ENCODE assay signal across 25 cellular contexts in genomic region chr5:142263346-142263745, GRCh38.
"Had no signal": no experiment of that assay in that cellular context is flagged by ENCODE, and none has a peak within 500 bp of the region (broad histone marks: within the 10 kb centered on the region; RNA-seq: fewer than 3 reads in every experiment).

No MANE protein-coding gene starts in this region.

- H3K4me1 Mint-ChIP-seq: activated B cell treated with CpG ODN at 0.5 μM for 24 hours; activated naive CD8-positive, alpha-beta T cell treated with anti-CD3 and anti-CD28 coated beads, Interleukin-2, amount 10 ng/mL, durations not matched to agents 7 days and 5 days had no signal

- H3K36me3 Mint-ChIP-seq: activated CD4-positive, alpha-beta memory T cell treated with anti-CD3 and anti-CD28 coated beads for 36 hours; activated naive CD8-positive, alpha-beta T cell treated with anti-CD3 and anti-CD28 coated beads, Interleukin-2, amount 10 ng/mL, durations not matched to agents 7 days and 5 days; natural killer cell treated with Interleukin-12 subunit alpha and Interleukin-12 subunit beta and Interleukin-15 and Interleukin-18, amount 100 ng/mL, for 72 hours; T-cell; type B pancreatic cell had no signal

- DNase-seq: activated B cell treated with CpG ODN at 0.5 μM for 24 hours; activated CD4-positive, alpha-beta memory T cell treated with anti-CD3 and anti-CD28 coated beads for 36 hours; activated CD4-positive, alpha-beta T cell treated with anti-CD3 and anti-CD28 coated beads for 4 hours; activated naive CD4-positive, alpha-beta T cell treated with anti-CD3 and anti-CD28 coated beads for 36 hours; activated naive CD8-positive, alpha-beta T cell treated with anti-CD3 and anti-CD28 coated beads, Interleukin-2, amount 10 ng/mL, durations not matched to agents 7 days and 5 days; activated T-cell treated with anti-CD3 and anti-CD28 coated beads, Interleukin-2, amount 50 U/mL, for 48 hours; amygdala; colonic mucosa; endodermal cell; kidney; left lung; midbrain; occipital lobe; posterior cingulate gyrus; sigmoid colon; stimulated activated CD4-positive, alpha-beta T cell treated with anti-CD3 and anti-CD28 coated beads, Interleukin-4, amount 100 ng/mL, for 1 hour; stimulated activated naive CD4-positive, alpha-beta T cell treated with Interleukin-2 at 50 U/mL for 16 hours; T-cell; T-helper 9 cell had no signal

- H3K27me3 ChIP-seq: colonic mucosa, left lung, sigmoid colon, vagina had no signal

- H3K4me3 Mint-ChIP-seq: activated B cell treated with CpG ODN at 0.5 μM for 24 hours; activated CD4-positive, alpha-beta memory T cell treated with anti-CD3 and anti-CD28 coated beads for 36 hours; activated naive CD4-positive, alpha-beta T cell treated with anti-CD3 and anti-CD28 coated beads for 36 hours; activated naive CD8-positive, alpha-beta T cell treated with anti-CD3 and anti-CD28 coated beads, Interleukin-2, amount 10 ng/mL, durations not matched to agents 7 days and 5 days; endodermal cell; natural killer cell treated with Interleukin-12 subunit alpha and Interleukin-12 subunit beta and Interleukin-15 and Interleukin-18, amount 100 ng/mL, for 72 hours; T-cell; type B pancreatic cell had no signal

- H3K4me2 ChIP-seq: smooth muscle cell had no signal

- H3K27ac Mint-ChIP-seq: activated B cell treated with CpG ODN at 0.5 μM for 24 hours; activated CD4-positive, alpha-beta memory T cell treated with anti-CD3 and anti-CD28 coated beads for 36 hours; activated naive CD4-positive, alpha-beta T cell treated with anti-CD3 and anti-CD28 coated beads for 36 hours; activated naive CD8-positive, alpha-beta T cell treated with anti-CD3 and anti-CD28 coated beads, Interleukin-2, amount 10 ng/mL, durations not matched to agents 7 days and 5 days; endodermal cell; natural killer cell treated with Interleukin-12 subunit alpha and Interleukin-12 subunit beta and Interleukin-15 and Interleukin-18, amount 100 ng/mL, for 72 hours; T-cell; type B pancreatic cell had no signal

- H3K36me3 ChIP-seq: colonic mucosa, left lung, sigmoid colon, thoracic aorta, vagina had no signal

- ATAC-seq: left lung; natural killer cell treated with Interleukin-12 subunit alpha and Interleukin-12 subunit beta and Interleukin-15 and Interleukin-18, amount 100 ng/mL, for 72 hours; T-cell had no signal

- H3K9me3 ChIP-seq: colonic mucosa, left lung, sigmoid colon, thoracic aorta, vagina had no signal

- H3K9me3 Mint-ChIP-seq: activated CD4-positive, alpha-beta memory T cell treated with anti-CD3 and anti-CD28 coated beads for 36 hours; activated naive CD8-positive, alpha-beta T cell treated with anti-CD3 and anti-CD28 coated beads, Interleukin-2, amount 10 ng/mL, durations not matched to agents 7 days and 5 days; natural killer cell treated with Interleukin-12 subunit alpha and Interleukin-12 subunit beta and Interleukin-15 and Interleukin-18, amount 100 ng/mL, for 72 hours had no signal

- H3K4me1 ChIP-seq: colonic mucosa, left lung, sigmoid colon, vagina had no signal

- H3K27me3 Mint-ChIP-seq: activated CD4-positive, alpha-beta memory T cell treated with anti-CD3 and anti-CD28 coated beads for 36 hours; T-cell; type B pancreatic cell had no signal

- H3K4me3 ChIP-seq: colonic mucosa, left lung, sigmoid colon, smooth muscle cell, thoracic aorta, vagina had no signal

- FAIRE-seq: bronchial epithelial cell, kidney had no signal

- H3K27ac ChIP-seq: colonic mucosa, left lung, sigmoid colon, thoracic aorta, vagina had no signal
